ENCODE assay signal across 25 cellular contexts in genomic region chr11:3080104-3080503, GRCh38.
"Had no signal": no experiment of that assay in that cellular context is flagged by ENCODE, and none has a peak within 500 bp of the region (broad histone marks: within the 10 kb centered on the region; RNA-seq: fewer than 3 reads in every experiment).

No MANE protein-coding gene starts in this region.

- H3K36me3 Mint-ChIP-seq: immature natural killer cell; memory B cell; mesothelial cell of epicardium; natural killer cell treated with Interleukin-12 subunit alpha and Interleukin-12 subunit beta and Interleukin-15 and Interleukin-18, amount 100 ng/mL, for 72 hours; neural progenitor cell; stimulated activated memory B cell treated with anti-CD40 and anti-IgM and Interleukin-4, amounts not matched to agents 10 μg/mL and 1 μg/mL and 100 μg/mL, for 72 hours had no signal

- H3K4me1 Mint-ChIP-seq: immature natural killer cell; memory B cell; mesothelial cell of epicardium; neural progenitor cell; stimulated activated memory B cell treated with anti-CD40 and anti-IgM and Interleukin-4, amounts not matched to agents 10 μg/mL and 1 μg/mL and 100 μg/mL, for 72 hours had no signal

- H2AFZ ChIP-seq: neural progenitor cell had no signal

- H3K27ac Mint-ChIP-seq: immature natural killer cell; memory B cell; mesothelial cell of epicardium; natural killer cell treated with Interleukin-12 subunit alpha and Interleukin-12 subunit beta and Interleukin-15 and Interleukin-18, amount 100 ng/mL, for 72 hours; neural progenitor cell; stimulated activated memory B cell treated with anti-CD40 and anti-IgM and Interleukin-4, amounts not matched to agents 10 μg/mL and 1 μg/mL and 100 μg/mL, for 72 hours; stimulated activated naive CD8-positive, alpha-beta T cell treated with anti-CD3 and anti-CD28 coated beads, Interleukin-15, Interleukin-2, amounts not matched to agents 100 ng/mL and 50 ng/mL, for 24 hours had no signal

- ATAC-seq: esophagus mucosa; gastroesophageal sphincter; left cardiac atrium; lower lobe of right lung; natural killer cell treated with Interleukin-12 subunit alpha and Interleukin-12 subunit beta and Interleukin-15 and Interleukin-18, amount 100 ng/mL, for 72 hours; stimulated activated memory B cell treated with anti-CD40 and anti-IgM and Interleukin-4, amounts not matched to agents 10 μg/mL and 1 μg/mL and 100 μg/mL, for 72 hours; upper lobe of right lung had no signal

- FAIRE-seq: endometrium, kidney had no signal

- H3K4me2 ChIP-seq: neural progenitor cell, smooth muscle cell had no signal

- H3K4me1 ChIP-seq: gastroesophageal sphincter, lower lobe of right lung, right atrium auricular region, tibial artery, upper lobe of right lung, vagina had no signal

- H3K36me3 ChIP-seq: gastroesophageal sphincter, left ventricle myocardium inferior, lower lobe of right lung, neural progenitor cell, ovary, right atrium auricular region, tibial artery, upper lobe of right lung, vagina had no signal

- H3K9me3 ChIP-seq: gastroesophageal sphincter, left ventricle myocardium inferior, lower lobe of right lung, ovary, right atrium auricular region, tibial artery, upper lobe of right lung, vagina had no signal

- DNase-seq: effector memory CD4-positive, alpha-beta T cell; foreskin fibroblast; glutamatergic neuron; immature natural killer cell; left cardiac atrium; left ventricle myocardium inferior; lower lobe of right lung; nucleus accumbens; ovary; stimulated activated CD4-positive, alpha-beta T cell treated with anti-CD3 and anti-CD28 coated beads, Interleukin-4, amount 100 ng/mL, for 24 hours; tibial artery; upper lobe of right lung had no signal

- H3K9ac ChIP-seq: neural progenitor cell had no signal

- H3K27me3 Mint-ChIP-seq: memory B cell had no signal

- H3K27ac ChIP-seq: gastroesophageal sphincter, left ventricle myocardium inferior, lower lobe of right lung, neural progenitor cell, ovary, right atrium auricular region, tibial artery, upper lobe of right lung, vagina had no signal

- H3K4me3 ChIP-seq: gastroesophageal sphincter, left ventricle myocardium inferior, lower lobe of right lung, neural progenitor cell, ovary, right atrium auricular region, smooth muscle cell, tibial artery, upper lobe of right lung, vagina had no signal

- H3K4me3 Mint-ChIP-seq: immature natural killer cell; memory B cell; mesothelial cell of epicardium; natural killer cell treated with Interleukin-12 subunit alpha and Interleukin-12 subunit beta and Interleukin-15 and Interleukin-18, amount 100 ng/mL, for 72 hours; neural progenitor cell; stimulated activated memory B cell treated with anti-CD40 and anti-IgM and Interleukin-4, amounts not matched to agents 10 μg/mL and 1 μg/mL and 100 μg/mL, for 72 hours; stimulated activated naive CD8-positive, alpha-beta T cell treated with anti-CD3 and anti-CD28 coated beads, Interleukin-15, Interleukin-2, amounts not matched to agents 100 ng/mL and 50 ng/mL, for 24 hours had no signal

- H3K27me3 ChIP-seq: neural progenitor cell, ovary, right atrium auricular region, upper lobe of right lung, vagina had no signal

- H3K9me3 Mint-ChIP-seq: mesothelial cell of epicardium; natural killer cell treated with Interleukin-12 subunit alpha and Interleukin-12 subunit beta and Interleukin-15 and Interleukin-18, amount 100 ng/mL, for 72 hours; neural progenitor cell; stimulated activated memory B cell treated with anti-CD40 and anti-IgM and Interleukin-4, amounts not matched to agents 10 μg/mL and 1 μg/mL and 100 μg/mL, for 72 hours; stimulated activated naive CD8-positive, alpha-beta T cell treated with anti-CD3 and anti-CD28 coated beads, Interleukin-15, Interleukin-2, amounts not matched to agents 100 ng/mL and 50 ng/mL, for 24 hours had no signal
